ENCODE assay signal across 8 cellular contexts in genomic region chr12:96906498-96906848, GRCh38. TPM values are rescaled to one million over a fixed set of nuclear protein-coding genes. Genes with fewer than 3 reads are reported as not detected.
DNase-seq lines count a peak whose midpoint lies in the region; ATAC-seq lines count a peak whose summit lies in the region.

No MANE protein-coding gene starts in this region.

- DNase-seq in NCI-H146 (lab: John Stamatoyannopoulos, UW) (peak; percentile 31), NCI-H146 treated with DMSO at 0.1 percent for 48 hours (lab: John Stamatoyannopoulos, UW; ENCODE audit: unreplicated experiment) (no peak), NCI-H2196 (lab: John Stamatoyannopoulos, UW; ENCODE audit: unreplicated experiment) (no peak), left colon (no peak), activated gamma-delta T cell (lab: John Stamatoyannopoulos, UW) (no peak)
- DNase-seq in activated naive CD4-positive, alpha-beta T cell treated with anti-CD3 and anti-CD28 coated beads, Interleukin-2, amount 10 ng/mL, durations not matched to agents 7 days and 5 days: no peak
- no peak for DNase-seq in stimulated activated naive CD8-positive, alpha-beta T cell treated with anti-CD3 and anti-CD28 coated beads, Interleukin-15, amount 100 ng/mL, for 72 hours

- H3K36me3 Mint-ChIP-seq in activated naive CD4-positive, alpha-beta T cell treated with anti-CD3 and anti-CD28 coated beads, Interleukin-2, amount 10 ng/mL, durations not matched to agents 7 days and 5 days: peaks cover 24% of the 10 kb centered on the region

- no peaks in the 10 kb centered on the region for H3K9me3 Mint-ChIP-seq in activated naive CD4-positive, alpha-beta T cell treated with anti-CD3 and anti-CD28 coated beads, Interleukin-2, amount 10 ng/mL, durations not matched to agents 7 days and 5 days
- no peaks in the 10 kb centered on the region for H3K9me3 Mint-ChIP-seq in stimulated activated naive CD8-positive, alpha-beta T cell treated with anti-CD3 and anti-CD28 coated beads, Interleukin-15, amount 100 ng/mL, for 72 hours

- no peaks in the 10 kb centered on the region for H3K9me3 ChIP-seq in iPS-18c (ENCODE audit: control insufficient read depth, insufficient read depth, low read length)

- peak overlapping the region; percentile 98 for H3K27ac Mint-ChIP-seq in activated naive CD4-positive, alpha-beta T cell treated with anti-CD3 and anti-CD28 coated beads, Interleukin-2, amount 10 ng/mL, durations not matched to agents 7 days and 5 days
- H3K27ac Mint-ChIP-seq in stimulated activated naive CD8-positive, alpha-beta T cell treated with anti-CD3 and anti-CD28 coated beads, Interleukin-15, amount 100 ng/mL, for 72 hours: peak overlapping the region; percentile 99

- H3K4me3 Mint-ChIP-seq in activated naive CD4-positive, alpha-beta T cell treated with anti-CD3 and anti-CD28 coated beads, Interleukin-2, amount 10 ng/mL, durations not matched to agents 7 days and 5 days: peak overlapping the region; percentile 92
- H3K4me3 Mint-ChIP-seq in stimulated activated naive CD8-positive, alpha-beta T cell treated with anti-CD3 and anti-CD28 coated beads, Interleukin-15, amount 100 ng/mL, for 72 hours: peak overlapping the region; percentile 95 to 96

- CTCF ChIA-PET in activated naive CD4-positive, alpha-beta T cell treated with anti-CD3 and anti-CD28 coated beads, Interleukin-2, amount 10 ng/mL, durations not matched to agents 7 days and 5 days (lab: Charles Lee): no interaction called here

- intact Hi-C loops in left colon (cut with DNase I, micrococcal nuclease): no loop called here

- ATAC-seq in stimulated activated naive CD8-positive, alpha-beta T cell treated with anti-CD3 and anti-CD28 coated beads, Interleukin-15, amount 100 ng/mL, for 72 hours: no peak
- no peak for ATAC-seq in left colon

- H3K27me3 Mint-ChIP-seq in activated naive CD4-positive, alpha-beta T cell treated with anti-CD3 and anti-CD28 coated beads, Interleukin-2, amount 10 ng/mL, durations not matched to agents 7 days and 5 days: peaks cover 4% of the 10 kb centered on the region
- H3K27me3 Mint-ChIP-seq in stimulated activated naive CD8-positive, alpha-beta T cell treated with anti-CD3 and anti-CD28 coated beads, Interleukin-15, amount 100 ng/mL, for 72 hours: no peaks in the 10 kb centered on the region

- H3K4me1 Mint-ChIP-seq in activated naive CD4-positive, alpha-beta T cell treated with anti-CD3 and anti-CD28 coated beads, Interleukin-2, amount 10 ng/mL, durations not matched to agents 7 days and 5 days: peaks cover 44% of the 10 kb centered on the region
- peaks cover 42% of the 10 kb centered on the region for H3K4me1 Mint-ChIP-seq in stimulated activated naive CD8-positive, alpha-beta T cell treated with anti-CD3 and anti-CD28 coated beads, Interleukin-15, amount 100 ng/mL, for 72 hours

- peak overlapping the region; percentile 65 for H3K4me3 ChIP-seq in iPS-18c (ENCODE audit: insufficient read depth, low read depth, low read length)

RNA-seq across cellular contexts. Expression of gene NEDD1, which starts 0.6 kb away (rescaled TPM):
- 10 to 100 TPM; 13.1 to 13.6 TPM for total RNA-seq in left colon
